18 cellular contexts compared by ENCODE assay signal in genomic region chr2:239905306-239905705, GRCh38.
DNase-seq lines count a peak whose midpoint lies in the region; ATAC-seq and TF ChIP-seq lines count a peak whose summit lies in the region.
"Had no signal": no experiment of that assay in that cellular context is flagged by ENCODE, and none has a peak within 500 bp of the region (broad histone marks: within the 10 kb centered on the region; RNA-seq: fewer than 3 reads in every experiment).

No MANE protein-coding gene starts in this region.

- CTCF ChIA-PET in WTC11 (lab: Charles Lee): interaction anchor here (1.1 kb wide), 1 partner anchor 116 kb away, joined by 3 read pairs; no protein-coding TSS in a partner anchor
- CTCF ChIA-PET in activated naive CD4-positive, alpha-beta T cell treated with anti-CD3 and anti-CD28 coated beads for 36 hours (lab: Charles Lee): no interaction called here

- peaks cover 4% of the 10 kb centered on the region; the same call in 1 of the 2 replicates for H3K27me3 Mint-ChIP-seq in WTC11 (ENCODE audit: low read depth)
- no peaks in the 10 kb centered on the region for H3K27me3 Mint-ChIP-seq in activated naive CD4-positive, alpha-beta T cell treated with anti-CD3 and anti-CD28 coated beads for 36 hours (ENCODE audit: low read depth)
- peaks cover 0 to 2% of the 10 kb centered on the region in 2 donors for H3K27me3 Mint-ChIP-seq in natural killer cell treated with Interleukin-12 subunit alpha and Interleukin-12 subunit beta and Interleukin-15 and Interleukin-18, amount 100 ng/mL, for 72 hours

- peaks cover 0 to 10% (median 0%) of the 10 kb centered on the region in 11 donors for H3K9me3 ChIP-seq in heart right ventricle
- H3K9me3 ChIP-seq in aorta (ENCODE audit: control insufficient read depth, low read length): no peaks in the 10 kb centered on the region
- H3K9me3 ChIP-seq: A549, BE2C, HAP-1 had no signal

- peaks cover 8% of the 10 kb centered on the region for H3K36me3 Mint-ChIP-seq in WTC11
- no peaks in the 10 kb centered on the region for H3K36me3 Mint-ChIP-seq in activated naive CD4-positive, alpha-beta T cell treated with anti-CD3 and anti-CD28 coated beads for 36 hours (ENCODE audit: low read depth)
- no peaks in the 10 kb centered on the region for H3K36me3 Mint-ChIP-seq in natural killer cell treated with Interleukin-12 subunit alpha and Interleukin-12 subunit beta and Interleukin-15 and Interleukin-18, amount 100 ng/mL, for 72 hours

- H3K27ac ChIP-seq in heart right ventricle (no peak overlapping the region), aorta (ENCODE audit: low read depth in 1 of 2, low read length in 2 of 2) (no peak overlapping the region)
- H3K27ac ChIP-seq: A549, KMS-11 had no signal

- H3K27me3 ChIP-seq in heart right ventricle: peaks cover 0 to 4% (median 0%) of the 10 kb centered on the region in 7 donors
- no peaks in the 10 kb centered on the region for H3K27me3 ChIP-seq in aorta (ENCODE audit: control insufficient read depth in 1 of 2, insufficient read depth in 2 of 2, low read length in 1 of 2)
- H3K27me3 ChIP-seq: BE2C had no signal

- H3K36me3 ChIP-seq in heart right ventricle (no peaks in the 10 kb centered on the region), aorta (ENCODE audit: control insufficient read depth in 1 of 2, insufficient read depth in 2 of 2, low read length in 1 of 2) (no peaks in the 10 kb centered on the region)
- H3K36me3 ChIP-seq: BE2C, HAP-1 had no signal

- peaks cover 25% of the 10 kb centered on the region for H3K4me1 Mint-ChIP-seq in WTC11
- H3K4me1 Mint-ChIP-seq in activated naive CD4-positive, alpha-beta T cell treated with anti-CD3 and anti-CD28 coated beads for 36 hours (ENCODE audit: low read depth): peaks cover 2% of the 10 kb centered on the region
- peaks cover 0 to 2% of the 10 kb centered on the region in 2 donors for H3K4me1 Mint-ChIP-seq in natural killer cell treated with Interleukin-12 subunit alpha and Interleukin-12 subunit beta and Interleukin-15 and Interleukin-18, amount 100 ng/mL, for 72 hours (ENCODE audit: low read depth in 2 of 2)

- POLR2A ChIA-PET in WTC11 (lab: Charles Lee): no interaction called here

- intact Hi-C loops in Right ventricle myocardium superior (cut with DNase I) (no loop called here), heart right ventricle (cut with DNase I) (no loop called here), aorta (cut with DNase I) (no loop called here)
- intact Hi-C loops in activated naive CD4-positive, alpha-beta T cell treated with anti-CD3 and anti-CD28 coated beads for 36 hours (cut with micrococcal nuclease): no loop called here

- 84 to 98% methylated on average over 20 of the region's 20 CpGs for WGBS in heart right ventricle, 2 donors
- 86 to 95% methylated on average over 20 of the region's 20 CpGs for WGBS in aorta, 2 donors

- H3K4me3 ChIP-seq in heart right ventricle (no peak overlapping the region), aorta (ENCODE audit: low read length in 2 of 2) (no peak overlapping the region)
- H3K4me3 ChIP-seq: A549, HAP-1 had no signal

- 0 out of 2 replicates have a peak overlapping the region, but pooled peaks have one; percentile 15 for H3K27ac Mint-ChIP-seq in WTC11
- no peak overlapping the region for H3K27ac Mint-ChIP-seq in activated naive CD4-positive, alpha-beta T cell treated with anti-CD3 and anti-CD28 coated beads for 36 hours
- H3K27ac Mint-ChIP-seq in natural killer cell treated with Interleukin-12 subunit alpha and Interleukin-12 subunit beta and Interleukin-15 and Interleukin-18, amount 100 ng/mL, for 72 hours: no peak overlapping the region

- no peak overlapping the region for H3K4me3 Mint-ChIP-seq in WTC11
- no peak overlapping the region for H3K4me3 Mint-ChIP-seq in activated naive CD4-positive, alpha-beta T cell treated with anti-CD3 and anti-CD28 coated beads for 36 hours
- H3K4me3 Mint-ChIP-seq in natural killer cell treated with Interleukin-12 subunit alpha and Interleukin-12 subunit beta and Interleukin-15 and Interleukin-18, amount 100 ng/mL, for 72 hours: no peak overlapping the region

- ATAC-seq in Right ventricle myocardium superior (ENCODE audit: poor library complexity): no peak
- no peak for ATAC-seq in heart right ventricle
- no peak for ATAC-seq in WTC11
- peak; percentile 11 for ATAC-seq in aorta (ENCODE audit: low FRiP score)
- ATAC-seq in natural killer cell treated with Interleukin-12 subunit alpha and Interleukin-12 subunit beta and Interleukin-15 and Interleukin-18, amount 100 ng/mL, for 72 hours: no peak
- ATAC-seq: A549 had no signal

- TF ChIP-seq CTCF in heart right ventricle (IDR thresholded peaks at IDR 0.05): no peak
- TF ChIP-seq CTCF in WTC11 (IDR thresholded peaks at IDR 0.05): no peak

- H3K4me1 ChIP-seq in heart right ventricle (no peaks in the 10 kb centered on the region), aorta (ENCODE audit: control insufficient read depth in 1 of 2, insufficient read depth in 2 of 2, low read length in 2 of 2) (no peaks in the 10 kb centered on the region)
- H3K4me1 ChIP-seq: A549, BE2C, HAP-1 had no signal

- peak; percentile 8 for DNase-seq in Right ventricle myocardium superior
- no peak for DNase-seq in heart right ventricle
- DNase-seq in WTC11 (ENCODE audit: low spot score): no peak
- DNase-seq in mesenteric fat pad (ENCODE audit: low spot score): peak; percentile 69
- DNase-seq in aorta: peak; percentile 30 to 67
- DNase-seq in activated naive CD4-positive, alpha-beta T cell treated with anti-CD3 and anti-CD28 coated beads for 36 hours: no peak
- DNase-seq in natural killer cell treated with Interleukin-12 subunit alpha and Interleukin-12 subunit beta and Interleukin-15 and Interleukin-18, amount 100 ng/mL, for 72 hours (ENCODE audit: low spot score): no peak
- DNase-seq in NCI-H82 (lab: John Stamatoyannopoulos, UW): no peak
- DNase-seq: BE2C, DMS79, NCI-H1105 treated with DMSO at 0.1 percent for 48 hours, NCI-H2029 treated with DMSO at 0.1 percent for 48 hours, NCI-H226, NCI-H524, NCI-H774 had no signal

- peaks cover 14% of the 10 kb centered on the region for H3K9me3 Mint-ChIP-seq in WTC11
- no peaks in the 10 kb centered on the region for H3K9me3 Mint-ChIP-seq in activated naive CD4-positive, alpha-beta T cell treated with anti-CD3 and anti-CD28 coated beads for 36 hours
- no peaks in the 10 kb centered on the region for H3K9me3 Mint-ChIP-seq in natural killer cell treated with Interleukin-12 subunit alpha and Interleukin-12 subunit beta and Interleukin-15 and Interleukin-18, amount 100 ng/mL, for 72 hours

TF ChIP-seq in WTC11, 78 proteins besides CTCF, POLR2A, EP300 and RAD21:
- TF ChIP-seq FOXJ3 (CRISPR knock-in tag; IDR thresholded peaks at IDR 0.05; ENCODE audit: borderline replicate concordance) (no peak), PRDM15 (CRISPR knock-in tag; IDR thresholded peaks at IDR 0.05) (no peak)

Comparison
In these comparisons a context has a peak if more than half of its experiments do, and no peak if none do; other contexts are left out.
1. DNase-seq: peak in Right ventricle myocardium superior (single experiment), mesenteric fat pad (single experiment) and aorta (2 of 2); none in heart right ventricle (0 of 2), WTC11 (single experiment), activated naive CD4-positive, alpha-beta T cell treated with anti-CD3 and anti-CD28 coated beads for 36 hours (single experiment), natural killer cell treated with Interleukin-12 subunit alpha and Interleukin-12 subunit beta and Interleukin-15 and Interleukin-18, amount 100 ng/mL, for 72 hours (single experiment) and NCI-H82 (single experiment).